In genomic region chr6:34238507-34239239, GRCh38 we compare ENCODE assay signal across 8 cellular contexts. TPM values are rescaled to one million over a fixed set of nuclear protein-coding genes. Genes with fewer than 3 reads are reported as not detected.
DNase-seq lines count a peak whose midpoint lies in the region; ATAC-seq and TF ChIP-seq lines count a peak whose summit lies in the region.

No MANE protein-coding gene starts in this region.

- H3K4me1 ChIP-seq in SJCRH30 (peaks cover 15% of the 10 kb centered on the region), smooth muscle cell (ENCODE audit: low read depth) (peaks cover 22% of the 10 kb centered on the region)

- peak overlapping the region; percentile 79 for H3K27ac ChIP-seq in SJCRH30
- no peak overlapping the region for H3K27ac ChIP-seq in smooth muscle cell (ENCODE audit: low read depth)

- no peaks in the 10 kb centered on the region for H3K27me3 ChIP-seq in SJCRH30
- no peaks in the 10 kb centered on the region for H3K27me3 ChIP-seq in smooth muscle cell (ENCODE audit: low read depth)

- H3K9me3 ChIP-seq in SJCRH30 (replicated peaks) (no peaks in the 10 kb centered on the region), smooth muscle cell (replicated peaks; ENCODE audit: low read depth) (no peaks in the 10 kb centered on the region)

- peaks cover 7% of the 10 kb centered on the region for H3K79me2 ChIP-seq in smooth muscle cell (ENCODE audit: low read depth)

- peak overlapping the region; percentile 98 for H3K4me2 ChIP-seq in smooth muscle cell

- WGBS in smooth muscle cell (ENCODE audit: low lambda C conversion rate): 47% methylated on average over 12 of the region's 12 CpGs

- no peak overlapping the region for H2AFZ ChIP-seq in smooth muscle cell (ENCODE audit: low read depth)

- ATAC-seq in HG03432 (IDR thresholded peaks at IDR 0.05; ENCODE audit: unreplicated experiment) (no peak), HG02840 (IDR thresholded peaks at IDR 0.05; ENCODE audit: low FRiP score, unreplicated experiment) (no peak)

- no peak overlapping the region for H3K9ac ChIP-seq in smooth muscle cell (ENCODE audit: low read depth)

- peaks cover 15% of the 10 kb centered on the region for H3F3A ChIP-seq in smooth muscle cell (ENCODE audit: low read depth)

- H3K36me3 ChIP-seq in SJCRH30 (peaks cover 7% of the 10 kb centered on the region), smooth muscle cell (ENCODE audit: low read depth) (no peaks in the 10 kb centered on the region)

- DNase-seq in NCI-H82 (lab: John Stamatoyannopoulos, UW): peak; percentile 76
- no peak for DNase-seq in NCI-H82 treated with DMSO at 0.1 percent for 48 hours (lab: John Stamatoyannopoulos, UW; ENCODE audit: unreplicated experiment)
- peak; percentile 78 to 89 for DNase-seq in SJCRH30
- DNase-seq in foreskin fibroblast: peak in 1 of 2 donors; percentile 26
- no peak for DNase-seq in smooth muscle cell (lab: John Stamatoyannopoulos, UW; ENCODE audit: unreplicated experiment)
- DNase-seq in NCI-H2196 (lab: John Stamatoyannopoulos, UW; ENCODE audit: unreplicated experiment): no peak

- TF ChIP-seq CTCF in foreskin fibroblast (IDR thresholded peaks at IDR 0.05; ENCODE audit: low read depth, low read length): no peak
- no peak for TF ChIP-seq CTCF in smooth muscle cell (IDR thresholded peaks at IDR 0.05; ENCODE audit: borderline replicate concordance, insufficient read depth, poor library complexity, severe bottlenecking)

- H3K4me3 ChIP-seq in SJCRH30 (peak overlapping the region; percentile 96), foreskin fibroblast (ENCODE audit: low read depth in 1 of 2, low read length in 2 of 2) (peak overlapping the region; percentile 66 to 69), smooth muscle cell (peak overlapping the region; percentile 67)

- H4K20me1 ChIP-seq in smooth muscle cell (ENCODE audit: low read depth): peaks cover 19% of the 10 kb centered on the region

RNA-seq across cellular contexts. Expression of gene HMGA1, which starts 2.0 kb away (rescaled TPM):
- total RNA-seq in SJCRH30 (2014; rRNA removed; shearing (Covaris generic)): 126 and 129 TPM in 2 replicates
- 35.2 and 41.8 TPM in 2 replicates for total RNA-seq in smooth muscle cell
- polyA plus RNA-seq in smooth muscle cell: 69.9 and 105 TPM in 2 replicates

RNA-seq across cellular contexts. Expression of gene SMIM29, which starts 10.1 kb away (rescaled TPM):
- 3.1 and 3.2 TPM in 2 replicates for total RNA-seq in SJCRH30 (2014; rRNA removed; shearing (Covaris generic))
- 13.6 and 29.7 TPM in 2 replicates for total RNA-seq in smooth muscle cell
- polyA plus RNA-seq in smooth muscle cell: 29.2 and 33.4 TPM in 2 replicates

Comparison
In these comparisons a context has a peak if more than half of its experiments do, and no peak if none do; other contexts are left out.
1. DNase-seq: peak in NCI-H82 (single experiment) and SJCRH30 (2 of 2); none in NCI-H82 treated with DMSO at 0.1 percent for 48 hours (single experiment), smooth muscle cell (single experiment) and NCI-H2196 (single experiment).
2. Peak in every context shown above with its lines, with median percentiles within 50 percentile points of each other: H3K4me3 ChIP-seq.